Comparison of ENCODE assay signal across 29 cellular contexts in the genomic region with DNA sequence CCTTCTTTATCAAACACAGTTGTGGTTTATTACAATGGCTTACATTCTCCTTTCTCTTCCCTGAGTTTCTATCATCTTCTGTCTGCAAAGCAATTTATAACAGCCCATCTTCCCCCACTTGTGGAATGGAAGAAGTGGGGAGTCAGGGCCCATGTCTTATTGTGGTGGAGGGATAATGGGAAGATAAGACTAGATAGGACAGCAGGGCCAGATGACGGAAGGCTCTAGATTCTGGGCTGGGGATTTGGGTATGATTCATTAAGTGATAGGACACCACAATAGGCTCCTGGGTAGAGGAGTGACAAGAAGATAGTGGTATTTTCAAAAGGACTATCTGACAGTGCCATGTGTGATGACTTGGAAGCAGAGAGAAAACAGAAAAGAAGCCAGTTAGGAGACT.
"Had no signal": no experiment of that assay in that cellular context is flagged by ENCODE, and none has a peak within 500 bp of the region (broad histone marks: within the 10 kb centered on the region; RNA-seq: fewer than 3 reads in every experiment).

No MANE protein-coding gene starts in this region.

- H2AFZ ChIP-seq: neural progenitor cell, parathyroid adenoma had no signal

- H3K9me3 ChIP-seq: ovary, psoas muscle, right lobe of liver, sigmoid colon, stomach, thoracic aorta, thyroid gland, upper lobe of right lung, uterus had no signal

- H3K4me3 Mint-ChIP-seq: naive thymus-derived CD4-positive, alpha-beta T cell; natural killer cell; nephron; neural progenitor cell; stimulated activated memory B cell treated with anti-CD40 and anti-IgM and Interleukin-4, amounts not matched to agents 10 μg/mL and 1 μg/mL and 100 μg/mL, for 72 hours; stimulated activated naive CD8-positive, alpha-beta T cell treated with anti-CD3 and anti-CD28 coated beads, Interleukin-15, Interleukin-2, amounts not matched to agents 100 ng/mL and 50 ng/mL, for 24 hours; type B pancreatic cell had no signal

- H3K27me3 ChIP-seq: neural progenitor cell, ovary, right lobe of liver, sigmoid colon, stomach, thyroid gland, tibial nerve, upper lobe of right lung, uterus had no signal

- H3K4me1 Mint-ChIP-seq: natural killer cell; neural progenitor cell; stimulated activated memory B cell treated with anti-CD40 and anti-IgM and Interleukin-4, amounts not matched to agents 10 μg/mL and 1 μg/mL and 100 μg/mL, for 72 hours had no signal

- H3K4me1 ChIP-seq: neural progenitor cell, psoas muscle, sigmoid colon, tibial nerve, upper lobe of right lung, uterus had no signal

- H3K36me3 Mint-ChIP-seq: natural killer cell; neural progenitor cell; stimulated activated memory B cell treated with anti-CD40 and anti-IgM and Interleukin-4, amounts not matched to agents 10 μg/mL and 1 μg/mL and 100 μg/mL, for 72 hours; type B pancreatic cell had no signal

- H3K9me3 Mint-ChIP-seq: stimulated activated memory B cell treated with anti-CD40 and anti-IgM and Interleukin-4, amounts not matched to agents 10 μg/mL and 1 μg/mL and 100 μg/mL, for 72 hours had no signal

- ATAC-seq: naive thymus-derived CD4-positive, alpha-beta T cell; natural killer cell; psoas muscle; right cardiac atrium; stimulated activated memory B cell treated with anti-CD40 and anti-IgM and Interleukin-4, amounts not matched to agents 10 μg/mL and 1 μg/mL and 100 μg/mL, for 72 hours; upper lobe of right lung had no signal

- H3K27me3 Mint-ChIP-seq: naive thymus-derived CD4-positive, alpha-beta T cell; stimulated activated memory B cell treated with anti-CD40 and anti-IgM and Interleukin-4, amounts not matched to agents 10 μg/mL and 1 μg/mL and 100 μg/mL, for 72 hours; stimulated activated naive CD8-positive, alpha-beta T cell treated with anti-CD3 and anti-CD28 coated beads, Interleukin-15, Interleukin-2, amounts not matched to agents 100 ng/mL and 50 ng/mL, for 24 hours had no signal

- DNase-seq: naive thymus-derived CD4-positive, alpha-beta T cell; natural killer cell; occipital lobe; ovary; posterior cingulate gyrus; right cardiac atrium; sigmoid colon; small intestine; stimulated activated CD4-positive, alpha-beta T cell treated with anti-CD3 and anti-CD28 coated beads, Interleukin-15, amount 100 ng/mL, for 24 hours; stimulated activated CD4-positive, alpha-beta T cell treated with anti-CD3 and anti-CD28 coated beads, Interleukin-2, amount 100 ng/mL, for 24 hours; stimulated activated CD4-positive, alpha-beta T cell treated with anti-CD3 and anti-CD28 coated beads, Interleukin-2, amount 100 ng/mL, for 48 hours; stimulated activated CD4-positive, alpha-beta T cell treated with anti-CD3 and anti-CD28 coated beads, Interleukin-4, amount 100 ng/mL, for 24 hours; stimulated activated CD8-positive, alpha-beta memory T cell treated with anti-CD3 and anti-CD28 coated beads, Interleukin-4, amount 100 ng/mL, for 48 hours; stimulated activated naive CD4-positive, alpha-beta T cell; stomach; thyroid gland; upper lobe of right lung; uterus had no signal

- H3K27ac ChIP-seq: neural progenitor cell, ovary, parathyroid adenoma, psoas muscle, right lobe of liver, sigmoid colon, stomach, thoracic aorta, thyroid gland, tibial nerve, upper lobe of right lung, uterus had no signal

- H3K27ac Mint-ChIP-seq: naive thymus-derived CD4-positive, alpha-beta T cell; natural killer cell; nephron; neural progenitor cell; progenitor cell of endocrine pancreas; stimulated activated memory B cell treated with anti-CD40 and anti-IgM and Interleukin-4, amounts not matched to agents 10 μg/mL and 1 μg/mL and 100 μg/mL, for 72 hours; stimulated activated naive CD8-positive, alpha-beta T cell treated with anti-CD3 and anti-CD28 coated beads, Interleukin-15, Interleukin-2, amounts not matched to agents 100 ng/mL and 50 ng/mL, for 24 hours; type B pancreatic cell had no signal

- H3K9ac ChIP-seq: neural progenitor cell, parathyroid adenoma had no signal

- H3K4me3 ChIP-seq: neural progenitor cell, ovary, psoas muscle, right lobe of liver, sigmoid colon, stomach, thoracic aorta, thyroid gland, tibial nerve, upper lobe of right lung, uterus had no signal

- H3K36me3 ChIP-seq: neural progenitor cell, ovary, right lobe of liver, sigmoid colon, stomach, thoracic aorta, thyroid gland, tibial nerve, upper lobe of right lung, uterus had no signal

- H3K79me2 ChIP-seq: parathyroid adenoma had no signal

- H3K4me2 ChIP-seq: neural progenitor cell had no signal
